Comparison of ENCODE assay signal across 1 cellular context in the genomic region with DNA sequence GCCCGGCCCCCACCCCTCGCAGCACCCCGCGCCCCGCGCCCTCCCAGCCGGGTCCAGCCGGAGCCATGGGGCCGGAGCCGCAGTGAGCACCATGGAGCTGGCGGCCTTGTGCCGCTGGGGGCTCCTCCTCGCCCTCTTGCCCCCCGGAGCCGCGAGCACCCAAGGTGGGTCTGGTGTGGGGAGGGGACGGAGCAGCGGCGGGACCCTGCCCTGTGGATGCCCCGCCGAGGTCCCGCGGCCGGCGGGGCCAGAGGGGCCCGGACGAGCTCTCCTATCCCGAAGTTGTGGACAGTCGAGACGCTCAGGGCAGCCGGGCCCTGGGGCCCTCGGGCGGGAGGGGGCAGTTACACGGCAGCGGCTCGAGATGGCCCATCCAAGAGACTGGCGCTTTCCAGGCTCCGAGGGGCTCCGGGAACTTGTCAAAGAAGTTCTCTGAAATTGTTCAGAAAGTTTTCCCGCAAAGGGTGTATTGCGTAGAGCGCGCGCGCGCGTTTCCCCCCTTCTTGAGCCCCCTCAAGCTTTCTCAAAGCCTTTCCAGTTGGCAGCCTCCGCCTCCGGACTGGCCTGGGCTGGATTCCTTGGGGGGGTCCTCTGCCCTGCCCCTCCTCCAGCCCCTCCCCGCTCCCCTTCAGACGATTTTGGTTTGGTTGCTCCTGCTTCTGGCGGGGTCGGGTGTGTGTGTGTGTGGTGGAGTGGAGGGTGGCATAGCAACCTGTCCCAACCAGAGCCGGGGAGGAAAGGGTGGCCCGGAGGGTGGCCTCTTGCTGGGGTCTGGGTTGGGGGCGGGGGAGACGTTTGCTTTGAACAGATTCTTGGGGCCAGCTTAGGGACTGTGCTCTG.
TF ChIP-seq lines count a peak whose summit lies in the region.

No MANE protein-coding gene starts in this region.

TF ChIP-seq in H1, 55 proteins besides CTCF, POLR2A, EP300 and RAD21:
- no peak for TF ChIP-seq HDAC2 (IDR thresholded peaks at IDR 0.05; ENCODE audit: borderline replicate concordance in 1 of 2, low read depth in 2 of 2, low read length in 2 of 2)
- TF ChIP-seq RBBP5 (IDR thresholded peaks at IDR 0.05; ENCODE audit: borderline replicate concordance, low read depth, low read length): 0 out of 2 replicates have a peak, but pooled peaks have one; percentile 59
- 0 out of 2 replicates have a peak, but pooled peaks have one; percentile 38 for TF ChIP-seq PHF8 (conservative IDR thresholded peaks at IDR 0.05; ENCODE audit: low read depth, low read length)
- TF ChIP-seq POLR2AphosphoS5 (IDR thresholded peaks at IDR 0.05; ENCODE audit: low read depth, low read length): peak; percentile 7; the same call in 1 of the 2 replicates
- TF ChIP-seq CHD1 (IDR thresholded peaks at IDR 0.05; ENCODE audit: low read depth, low read length): no peak
- TF ChIP-seq SIN3A (conservative IDR thresholded peaks at IDR 0.05 in 1 of 2, IDR thresholded peaks at IDR 0.05 in 1 of 2; ENCODE audit: low read depth in 1 of 2, low read length in 2 of 2): no peak
- TF ChIP-seq SAP30 (IDR thresholded peaks at IDR 0.05; ENCODE audit: insufficient read depth, insufficient replicate concordance, low read length): peak; percentile 33
- no peak for TF ChIP-seq SIX5 (IDR thresholded peaks at IDR 0.05; ENCODE audit: low read depth, low read length)
- peak; percentile 49 for TF ChIP-seq ASH2L (IDR thresholded peaks at IDR 0.05; ENCODE audit: low read length)
- peak; percentile 16 for TF ChIP-seq TAF7 (optimal IDR thresholded peaks at IDR 0.05; ENCODE audit: borderline replicate concordance, low read depth, low read length)
